25 cellular contexts compared by ENCODE assay signal in genomic region chr7:39745320-39745719, GRCh38.
"Had no signal": no experiment of that assay in that cellular context is flagged by ENCODE, and none has a peak within 500 bp of the region (broad histone marks: within the 10 kb centered on the region; RNA-seq: fewer than 3 reads in every experiment).

No MANE protein-coding gene starts in this region.

- H3K4me1 Mint-ChIP-seq: mesothelial cell of epicardium had no signal

- ATAC-seq: activated CD8-positive, alpha-beta memory T cell treated with anti-CD3 and anti-CD28 coated beads, Interleukin-2, amount 10 ng/mL, durations not matched to agents 7 days and 5 days; activated naive CD8-positive, alpha-beta T cell treated with anti-CD3 and anti-CD28 coated beads, Interleukin-2, amount 50 U/mL, for 24 hours; stimulated activated effector memory CD8-positive, alpha-beta T cell treated with anti-CD3 and anti-CD28 coated beads, Interleukin-12 subunit alpha, Interleukin-12 subunit beta, amount 100 ng/mL, for 72 hours had no signal

- H3K4me3 ChIP-seq: heart right ventricle, pancreas, prostate gland, sigmoid colon, stomach, thyroid gland, upper lobe of right lung had no signal

- H3K36me3 Mint-ChIP-seq: mesothelial cell of epicardium, naive B cell had no signal

- H3K27ac Mint-ChIP-seq: activated CD4-positive, alpha-beta T cell treated with anti-CD3 and anti-CD28 coated beads for 36 hours; activated CD8-positive, alpha-beta memory T cell treated with anti-CD3 and anti-CD28 coated beads, Interleukin-2, amount 10 ng/mL, durations not matched to agents 7 days and 5 days; activated CD8-positive, alpha-beta T cell treated with anti-CD3 and anti-CD28 coated beads, Interleukin-2, amount 10 ng/mL, durations not matched to agents 7 days and 5 days; activated naive CD4-positive, alpha-beta T cell treated with anti-CD3 and anti-CD28 coated beads, Interleukin-2, amount 50 U/mL, for 24 hours; activated naive CD8-positive, alpha-beta T cell treated with anti-CD3 and anti-CD28 coated beads, Interleukin-2, amount 50 U/mL, for 24 hours; activated T-helper 2 cell treated with anti-CD3 and anti-CD28 coated beads, Interferon-gamma antibody, Interleukin-2, Interleukin-4, amounts not matched to agents 10 μg/mL and 5 μg/mL and 100 μg/mL, durations not matched to agents 14 hours and 24 hours and 36 hours; dendritic cell treated with granulocyte-macrophage colony-stimulating factor and Interleukin-4, amounts not matched to agents 40 ng/mL and 50 ng/mL, for 4 days; endodermal cell; mesothelial cell of epicardium; nephron progenitor cell had no signal

- H3K4me1 ChIP-seq: pancreas, prostate gland, upper lobe of right lung had no signal

- H3K9me3 Mint-ChIP-seq: activated naive CD4-positive, alpha-beta T cell treated with anti-CD3 and anti-CD28 coated beads, Interleukin-2, amount 50 U/mL, for 24 hours; activated naive CD8-positive, alpha-beta T cell treated with anti-CD3 and anti-CD28 coated beads, Interleukin-2, amount 50 U/mL, for 24 hours; activated T-helper 2 cell treated with anti-CD3 and anti-CD28 coated beads, Interferon-gamma antibody, Interleukin-2, Interleukin-4, amounts not matched to agents 10 μg/mL and 5 μg/mL and 100 μg/mL, durations not matched to agents 14 hours and 24 hours and 36 hours; dendritic cell treated with granulocyte-macrophage colony-stimulating factor and Interleukin-4, amounts not matched to agents 40 ng/mL and 50 ng/mL, for 4 days; endodermal cell; mesothelial cell of epicardium; naive B cell; nephron progenitor cell; stimulated activated effector memory CD8-positive, alpha-beta T cell treated with anti-CD3 and anti-CD28 coated beads, Interleukin-12 subunit alpha, Interleukin-12 subunit beta, amount 100 ng/mL, for 72 hours had no signal

- DNase-seq: activated CD4-positive, alpha-beta T cell treated with anti-CD3 and anti-CD28 coated beads for 36 hours; activated CD4-positive, CD25-positive, alpha-beta regulatory T cell; activated CD8-positive, alpha-beta memory T cell treated with anti-CD3 and anti-CD28 coated beads, Interleukin-2, amount 10 ng/mL, durations not matched to agents 7 days and 5 days; activated CD8-positive, alpha-beta T cell treated with anti-CD3 and anti-CD28 coated beads, Interleukin-2, amount 10 ng/mL, durations not matched to agents 7 days and 5 days; activated naive CD8-positive, alpha-beta T cell treated with anti-CD3 and anti-CD28 coated beads, Interleukin-2, amount 50 U/mL, for 24 hours; activated T-cell treated with anti-CD3 and anti-CD28 coated beads, Interleukin-2, amount 50 U/mL, for 48 hours; endodermal cell; foreskin melanocyte; heart right ventricle; naive B cell; nephron progenitor cell; pancreas; retina; sigmoid colon; small intestine; stimulated activated CD4-positive, alpha-beta T cell treated with anti-CD3 and anti-CD28 coated beads, Interleukin-4, amount 100 ng/mL, for 24 hours; stomach; thyroid gland; upper lobe of right lung had no signal

- H3K27me3 ChIP-seq: heart right ventricle, pancreas, sigmoid colon, stomach, thyroid gland, upper lobe of right lung had no signal

- H3K9me3 ChIP-seq: heart right ventricle, pancreas, prostate gland, sigmoid colon, stomach, thyroid gland, upper lobe of right lung had no signal

- H3K36me3 ChIP-seq: heart right ventricle, pancreas, prostate gland, stomach, thyroid gland, upper lobe of right lung had no signal

- H3K27me3 Mint-ChIP-seq: activated CD4-positive, alpha-beta T cell treated with anti-CD3 and anti-CD28 coated beads for 36 hours; activated CD8-positive, alpha-beta memory T cell treated with anti-CD3 and anti-CD28 coated beads, Interleukin-2, amount 10 ng/mL, durations not matched to agents 7 days and 5 days; activated naive CD4-positive, alpha-beta T cell treated with anti-CD3 and anti-CD28 coated beads, Interleukin-2, amount 50 U/mL, for 24 hours; activated naive CD8-positive, alpha-beta T cell treated with anti-CD3 and anti-CD28 coated beads, Interleukin-2, amount 50 U/mL, for 24 hours; dendritic cell treated with granulocyte-macrophage colony-stimulating factor and Interleukin-4, amounts not matched to agents 40 ng/mL and 50 ng/mL, for 4 days; naive B cell had no signal

- H3K4me3 Mint-ChIP-seq: activated CD4-positive, alpha-beta T cell treated with anti-CD3 and anti-CD28 coated beads for 36 hours; activated CD8-positive, alpha-beta memory T cell treated with anti-CD3 and anti-CD28 coated beads, Interleukin-2, amount 10 ng/mL, durations not matched to agents 7 days and 5 days; activated CD8-positive, alpha-beta T cell treated with anti-CD3 and anti-CD28 coated beads, Interleukin-2, amount 10 ng/mL, durations not matched to agents 7 days and 5 days; activated naive CD4-positive, alpha-beta T cell treated with anti-CD3 and anti-CD28 coated beads, Interleukin-2, amount 50 U/mL, for 24 hours; activated naive CD8-positive, alpha-beta T cell treated with anti-CD3 and anti-CD28 coated beads, Interleukin-2, amount 50 U/mL, for 24 hours; dendritic cell treated with granulocyte-macrophage colony-stimulating factor and Interleukin-4, amounts not matched to agents 40 ng/mL and 50 ng/mL, for 4 days; endodermal cell; mesothelial cell of epicardium; naive B cell; nephron progenitor cell; stimulated activated effector memory CD8-positive, alpha-beta T cell treated with anti-CD3 and anti-CD28 coated beads, Interleukin-12 subunit alpha, Interleukin-12 subunit beta, amount 100 ng/mL, for 72 hours had no signal

- H3K27ac ChIP-seq: heart right ventricle, pancreas, prostate gland, sigmoid colon, stomach, thyroid gland, upper lobe of right lung had no signal
